ENCODE assay signal across 1 cellular context in genomic region chr3:97689962-97690361, GRCh38.
TF ChIP-seq lines count a peak whose summit lies in the region.

No MANE protein-coding gene starts in this region.

TF ChIP-seq in K562, 482 proteins besides CTCF, POLR2A, EP300 and RAD21 (continued from another document):
- TF ChIP-seq CXXC5 (CRISPR knock-in tag; IDR thresholded peaks at IDR 0.05) (no peak), MAFF (IDR thresholded peaks at IDR 0.05; ENCODE audit: low read length) (peak; percentile 75), BRF2 (IDR thresholded peaks at IDR 0.05; ENCODE audit: borderline replicate concordance, insufficient read depth, insufficient read length) (no peak), MAFK (IDR thresholded peaks at IDR 0.05; ENCODE audit: low read length) (peak; percentile 65; the same call in 1 of the 2 replicates), C11orf30 (IDR thresholded peaks at IDR 0.05; ENCODE audit: low read depth) (peak; percentile 55), ZC3H8 (IDR thresholded peaks at IDR 0.05) (no peak), ARID1B (IDR thresholded peaks at IDR 0.05) (no peak), NFE2L1 (tag; IDR thresholded peaks at IDR 0.05; ENCODE audit: borderline replicate concordance, low read depth) (peak; percentile 69), DNMT1 (IDR thresholded peaks at IDR 0.05) (no peak), CBFA2T3 (IDR thresholded peaks at IDR 0.05) (no peak), NCOA6 (IDR thresholded peaks at IDR 0.05) (no peak), ZNF444 (CRISPR knock-in tag; IDR thresholded peaks at IDR 0.05) (no peak), MAFG (tag; conservative IDR thresholded peaks at IDR 0.05) (peak; percentile 77), HMG20B (CRISPR knock-in tag; IDR thresholded peaks at IDR 0.05) (no peak), RB1 (IDR thresholded peaks at IDR 0.05; ENCODE audit: low read depth) (no peak), ZBTB34 (CRISPR knock-in tag; IDR thresholded peaks at IDR 0.05) (no peak), NFIC (IDR thresholded peaks at IDR 0.05) (no peak), ELF2 (CRISPR knock-in tag; IDR thresholded peaks at IDR 0.05) (no peak)
- TF ChIP-seq, protein P1, sequence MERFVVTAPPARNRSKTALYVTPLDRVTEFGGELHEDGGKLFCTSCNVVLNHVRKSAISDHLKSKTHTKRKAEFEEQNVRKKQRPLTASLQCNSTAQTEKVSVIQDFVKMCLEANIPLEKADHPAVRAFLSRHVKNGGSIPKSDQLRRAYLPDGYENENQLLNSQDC (CRISPR knock-in tag; IDR thresholded peaks at IDR 0.05): no peak
